4 cellular contexts compared by ENCODE assay signal in the genomic region with DNA sequence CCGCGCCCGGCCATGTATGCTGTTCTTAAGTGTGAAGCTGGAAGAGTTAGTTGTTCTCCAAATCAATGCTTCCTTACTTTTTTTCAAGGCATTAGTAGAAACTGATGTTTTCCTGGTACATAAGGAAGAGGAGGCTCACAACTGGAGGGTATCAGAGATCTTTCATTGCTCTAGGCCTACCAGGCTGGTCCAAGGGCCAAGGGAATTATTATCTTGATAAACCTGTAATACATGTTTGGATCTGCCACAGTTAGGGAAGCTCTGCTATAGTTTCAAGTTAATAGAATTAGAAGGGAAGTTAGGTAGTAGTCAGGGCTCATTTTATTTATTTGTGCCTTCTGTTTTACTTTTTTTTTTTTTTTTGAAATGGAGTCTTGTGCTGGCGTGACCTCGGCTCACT. TPM values are rescaled to one million over a fixed set of nuclear protein-coding genes. Genes with fewer than 3 reads are reported as not detected.
"Had no signal": no experiment of that assay in that cellular context is flagged by ENCODE, and none has a peak within 500 bp of the region (broad histone marks: within the 10 kb centered on the region; RNA-seq: fewer than 3 reads in every experiment).

No MANE protein-coding gene starts in this region.

RNA-seq across cellular contexts. Expression of a gene that starts 19.8 kb away (rescaled TPM):
- total RNA-seq: NCI-H460 had no signal

RNA-seq across cellular contexts. Expression of a gene that starts 39.5 kb away (rescaled TPM):
- total RNA-seq: LHCN-M2, M059J, MCF 10A, NCI-H460 had no signal
